ENCODE assay signal across 1 cellular context in genomic region chr2:170530803-170531564, GRCh38.
TF ChIP-seq lines count a peak whose summit lies in the region.

No MANE protein-coding gene starts in this region.

TF ChIP-seq in HepG2, 621 proteins besides CTCF, POLR2A, EP300 and RAD21 (continued from another document):
- TF ChIP-seq NONO (IDR thresholded peaks at IDR 0.05) = no peak
- TF ChIP-seq NONO (CRISPR knock-in tag; conservative IDR thresholded peaks at IDR 0.05) = no peak
- 0 out of 2 replicates have a peak, but pooled peaks have one; percentile 36 for TF ChIP-seq ZNF276 (CRISPR knock-in tag; IDR thresholded peaks at IDR 0.05; ENCODE audit: low read depth)
- no peak for TF ChIP-seq PTBP1 (IDR thresholded peaks at IDR 0.05; ENCODE audit: low read depth, low read length, poor library complexity, severe bottlenecking)
- 0 out of 2 replicates have a peak, but pooled peaks have one; percentile 48 for TF ChIP-seq ARNTL (CRISPR knock-in tag; IDR thresholded peaks at IDR 0.05)
- 0 out of 2 replicates have a peak, but pooled peaks have one; percentile 58 for TF ChIP-seq ZNF782 (CRISPR knock-in tag; IDR thresholded peaks at IDR 0.05; ENCODE audit: borderline replicate concordance)
- TF ChIP-seq SIX4 (CRISPR knock-in tag; IDR thresholded peaks at IDR 0.05) = no peak
- 0 out of 2 replicates have a peak, but pooled peaks have one; percentile 1 for TF ChIP-seq ZNF747 (CRISPR knock-in tag; IDR thresholded peaks at IDR 0.05; ENCODE audit: borderline replicate concordance)
- no peak for TF ChIP-seq ZNF790 (CRISPR knock-in tag; IDR thresholded peaks at IDR 0.05; ENCODE audit: borderline replicate concordance)
- no peak for TF ChIP-seq ZNF768 (CRISPR knock-in tag; IDR thresholded peaks at IDR 0.05)
- peak; percentile 50 for TF ChIP-seq HNRNPK (IDR thresholded peaks at IDR 0.05; ENCODE audit: low read depth, low read length, poor library complexity, severe bottlenecking)
